ENCODE assay signal across 8 cellular contexts in the genomic region with DNA sequence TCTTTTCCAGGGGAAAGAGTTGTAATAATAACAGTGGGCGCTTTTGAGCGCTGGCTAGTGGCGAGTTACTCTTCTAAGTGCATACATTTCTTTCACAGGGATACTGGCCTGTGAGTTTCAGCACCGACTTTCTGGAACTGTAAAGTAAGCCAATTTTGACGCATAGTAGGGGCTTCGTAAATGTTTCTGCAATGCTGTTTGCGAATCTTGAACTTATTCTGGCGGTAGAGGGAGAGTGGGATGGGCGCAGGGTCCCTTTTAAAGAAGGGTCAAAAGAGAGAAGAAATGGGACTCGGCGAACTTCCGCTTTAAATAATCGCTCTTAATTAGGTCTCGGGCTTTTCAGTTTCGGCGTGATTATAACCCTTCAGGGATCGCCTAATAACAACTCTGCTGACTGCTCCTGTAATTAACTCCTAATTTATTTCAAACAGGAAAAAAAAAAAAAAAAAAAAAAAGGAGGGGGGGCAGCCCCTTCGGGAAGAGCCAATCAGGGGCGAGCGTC. TPM values are rescaled to one million over a fixed set of nuclear protein-coding genes. Genes with fewer than 3 reads are reported as not detected.
A peak's percentile ranks its signal among the peaks of the same experiment; 100 is the strongest.
DNase-seq lines count a peak whose midpoint lies in the region; ATAC-seq and TF ChIP-seq lines count a peak whose summit lies in the region.

No MANE protein-coding gene starts in this region.

- H3K27ac ChIP-seq in A673 (ENCODE audit: low read depth, low read length, poor library complexity, severe bottlenecking): no peak overlapping the region
- no peak overlapping the region for H3K27ac ChIP-seq in IMR-90 (ENCODE audit: insufficient read depth, low read length)
- no peak overlapping the region for H3K27ac ChIP-seq in muscle layer of colon (ENCODE audit: low read depth, low read length)

- H3K4me3 ChIP-seq in A673 (ENCODE audit: low read depth, low read length, poor library complexity, severe bottlenecking): peak overlapping the region; percentile 46
- peak overlapping the region; percentile 45 for H3K4me3 ChIP-seq in IMR-90 (ENCODE audit: insufficient read depth, low read depth, low read length)
- H3K4me3 ChIP-seq in choroid plexus epithelial cell (ENCODE audit: low read depth, low read length): peak overlapping the region; percentile 59
- peak overlapping the region; percentile 44 to 57 for H3K4me3 ChIP-seq in muscle layer of colon (ENCODE audit: low read depth in 1 of 2, low read length in 2 of 2)

- TF ChIP-seq RAD21 in IMR-90 (IDR thresholded peaks at IDR 0.05; ENCODE audit: low read length): no peak

- H3K18ac ChIP-seq in IMR-90 (ENCODE audit: low read depth, low read length): no peak overlapping the region

- H4K20me1 ChIP-seq in IMR-90 (ENCODE audit: insufficient read depth, low read length): no peaks in the 10 kb centered on the region

- H3K4me1 ChIP-seq in A673 (ENCODE audit: insufficient read depth, low read length, poor library complexity, severe bottlenecking): no peaks in the 10 kb centered on the region
- H3K4me1 ChIP-seq in IMR-90 (ENCODE audit: control insufficient read depth, insufficient read depth, low read length): no peaks in the 10 kb centered on the region
- H3K4me1 ChIP-seq in muscle layer of colon (ENCODE audit: insufficient read depth, low read length): peaks cover 29% of the 10 kb centered on the region

- H3K4ac ChIP-seq in IMR-90 (ENCODE audit: low read depth, low read length): no peak overlapping the region

- H3K14ac ChIP-seq in IMR-90 (replicated peaks; ENCODE audit: low read depth, low read length): no peak overlapping the region

- H3K36me3 ChIP-seq in A673 (ENCODE audit: insufficient read depth, low read length, poor library complexity, severe bottlenecking) (no peaks in the 10 kb centered on the region), IMR-90 (ENCODE audit: control insufficient read depth, insufficient read depth, low read length) (peaks cover under 1% of the 10 kb centered on the region; the same call in 1 of the 2 replicates), muscle layer of colon (ENCODE audit: insufficient read depth, low read length) (no peaks in the 10 kb centered on the region)

- H4K91ac ChIP-seq in IMR-90 (ENCODE audit: insufficient read depth, low read depth, low read length): no peak overlapping the region

- no peak overlapping the region for H2AK9ac ChIP-seq in IMR-90 (replicated peaks; ENCODE audit: low read depth, low read length, poor library complexity)

- intact Hi-C loops in A673 (cut with micrococcal nuclease; ENCODE audit: unreplicated experiment): no loop called here
- intact Hi-C loops in IMR-90 (cut with micrococcal nuclease): loop anchor here (1.0 to 2.0 kb wide), 3 partner anchors 69 to 305 kb away; no protein-coding TSS in a partner anchor

- no peak overlapping the region for H2BK5ac ChIP-seq in IMR-90 (ENCODE audit: low read depth, low read length, poor library complexity, severe bottlenecking)

- POLR2A ChIA-PET in A673 (lab: Charles Lee; ENCODE audit: low non-redundant PET): no interaction called here
- POLR2A ChIA-PET in IMR-90 (lab: Charles Lee; ENCODE audit: unreplicated experiment): interaction anchor here (1.0 kb wide), 1 partner anchor 189 kb away, joined by 6 read pairs; no protein-coding TSS in a partner anchor

- no peak overlapping the region for H4K5ac ChIP-seq in IMR-90 (ENCODE audit: low read depth, low read length)

- no peaks in the 10 kb centered on the region for H3K9me3 ChIP-seq in A673 (ENCODE audit: low read depth, low read length, poor library complexity, severe bottlenecking)
- peaks cover 2% of the 10 kb centered on the region; the same call in 1 of the 2 replicates for H3K9me3 ChIP-seq in IMR-90 (ENCODE audit: control insufficient read depth, insufficient read depth, low read length)
- H3K9me3 ChIP-seq in muscle layer of colon (ENCODE audit: low read length): no peaks in the 10 kb centered on the region

- TF ChIP-seq CTCF in A673 (conservative IDR thresholded peaks at IDR 0.05; ENCODE audit: low read depth, low read length) (no peak), IMR-90 (conservative IDR thresholded peaks at IDR 0.05; ENCODE audit: low read depth, low read length) (no peak), choroid plexus epithelial cell (conservative IDR thresholded peaks at IDR 0.05; ENCODE audit: low read depth, low read length) (peak; percentile 5), GM13977 (IDR thresholded peaks at IDR 0.05; ENCODE audit: extremely low read depth, insufficient read depth, missing control alignments) (no peak)

- H2BK20ac ChIP-seq in IMR-90 (ENCODE audit: low read depth, low read length): no peak overlapping the region

- no peak overlapping the region for H4K8ac ChIP-seq in IMR-90 (ENCODE audit: low read depth in 2 of 2, low read length in 2 of 2)

- H2AFZ ChIP-seq in IMR-90 (replicated peaks; ENCODE audit: low read length, poor library complexity): peak overlapping the region; percentile 77

- WGBS in IMR-90 (ENCODE audit: extremely low coverage in 2 of 2, insufficient read length in 1 of 2), 2 experiments: 7% methylated on average over 3 of the region's 20 CpGs; no CpG with 5 or more reads in 1 of the 2 experiments

- H3K79me1 ChIP-seq in IMR-90 (ENCODE audit: low read depth in 1 of 2, low read length in 2 of 2): peaks cover 8% of the 10 kb centered on the region in 2 experiments; a peak in 3 of 4 replicates

- BruUV-seq in A673 (replicated peaks; lab: Mats Ljungman, UMichigan) (no TSS peak), IMR-90 (replicated peaks; lab: Mats Ljungman, UMichigan) (no TSS peak)

- H3K9me1 ChIP-seq in IMR-90 (ENCODE audit: insufficient read depth, low read length): no peaks in the 10 kb centered on the region

- no peak overlapping the region for H2BK15ac ChIP-seq in IMR-90 (ENCODE audit: low read depth, low read length)

- H2AK5ac ChIP-seq in IMR-90 (ENCODE audit: low read depth, low read length): no peak overlapping the region

- no peak overlapping the region for H3K56ac ChIP-seq in IMR-90 (ENCODE audit: extremely low read depth, insufficient read depth, low read length)

- H3K27me3 ChIP-seq in A673 (replicated peaks; ENCODE audit: insufficient read depth, low read depth, low read length, poor library complexity) (peaks cover 99% of the 10 kb centered on the region), IMR-90 (ENCODE audit: control insufficient read depth, insufficient read depth, low read length) (peaks cover 47% of the 10 kb centered on the region), muscle layer of colon (ENCODE audit: control insufficient read depth in 1 of 2, insufficient read depth in 2 of 2, low read length in 2 of 2) (peaks cover 61 to 96% of the 10 kb centered on the region in 2 donors)

- TF ChIP-seq POLR2A in IMR-90 (IDR thresholded peaks at IDR 0.05; ENCODE audit: low read depth, low read length): no peak

- H3K23ac ChIP-seq in IMR-90 (ENCODE audit: low read depth, low read length): no peak overlapping the region

- peak overlapping the region; percentile 94 for H3K4me2 ChIP-seq in IMR-90 (ENCODE audit: low read depth, low read length)

- DNase-seq in A673 (ENCODE audit: low spot score): no peak
- no peak for DNase-seq in IMR-90
- DNase-seq in choroid plexus epithelial cell (ENCODE audit: low read depth): peak; percentile 13
- DNase-seq in GM13977 (ENCODE audit: low spot score): no peak
- no peak for DNase-seq in epidermal melanocyte (ENCODE audit: insufficient read length, low spot score)
- DNase-seq in NCI-H1694 treated with DMSO at 0.1 percent for 48 hours (lab: John Stamatoyannopoulos, UW): no peak

- CTCF ChIA-PET in A673 (lab: Charles Lee) (interaction anchor here (0.6 to 0.7 kb wide), 3 partner anchors 36 to 1494 kb away, joined by 4 to 9 read pairs (median 6); no protein-coding TSS in a partner anchor), IMR-90 (lab: Yijun Ruan, JAX) (no interaction called here)

- in situ Hi-C loops in IMR-90 (cut with MboI; ENCODE audit: low sequenced_read_pairs): no loop called here
- in situ Hi-C loops in GM13977 (cut with MboI; ENCODE audit: low pct_unique_long_range_greater_than_20kb, low sequenced_read_pairs, unreplicated experiment): no loop called here

- H3K9ac ChIP-seq in IMR-90 (ENCODE audit: low read depth, low read length): no peak overlapping the region
- H3K9ac ChIP-seq in muscle layer of colon (ENCODE audit: low read length): no peak overlapping the region

- dilution Hi-C loops in IMR-90 (cut with HindIII; ENCODE audit: low sequenced_read_pairs, unreplicated experiment): no loop called here

- no peak for ATAC-seq in IMR-90 (ENCODE audit: low read depth)
- no peak for ATAC-seq in HG02571 (IDR thresholded peaks at IDR 0.05; ENCODE audit: unreplicated experiment)

- H2BK120ac ChIP-seq in IMR-90 (ENCODE audit: low read depth, low read length): no peak overlapping the region

TF ChIP-seq in IMR-90, 13 proteins besides CTCF, POLR2A, EP300 and RAD21 (continues in another document):
- TF ChIP-seq RFX5 (IDR thresholded peaks at IDR 0.05; ENCODE audit: low read depth, low read length) (no peak), NFE2L2 (IDR thresholded peaks at IDR 0.05; ENCODE audit: low read depth, low read length) (no peak), SMC3 (IDR thresholded peaks at IDR 0.05; ENCODE audit: low read depth, low read length) (no peak), MXI1 (IDR thresholded peaks at IDR 0.05; ENCODE audit: borderline replicate concordance, low read depth, low read length) (no peak), BHLHE40 (IDR thresholded peaks at IDR 0.05; ENCODE audit: low read depth, low read length) (no peak), FOS (IDR thresholded peaks at IDR 0.05; ENCODE audit: low read depth, low read length) (no peak), MAZ (IDR thresholded peaks at IDR 0.05; ENCODE audit: borderline replicate concordance, low read depth, low read length) (no peak), MAFK (IDR thresholded peaks at IDR 0.05; ENCODE audit: low read depth, low read length) (no peak), RCOR1 (IDR thresholded peaks at IDR 0.05; ENCODE audit: insufficient replicate concordance, low read length) (no peak), ELK1 (IDR thresholded peaks at IDR 0.05; ENCODE audit: borderline replicate concordance, low read depth, low read length) (no peak), CEBPB (IDR thresholded peaks at IDR 0.05; ENCODE audit: low read depth, low read length) (no peak)

RNA-seq across cellular contexts. Expression of gene MSX2, which starts 0.4 kb away (rescaled TPM):
- total RNA-seq in A673 (2021): not detected in 2 replicates
- total RNA-seq in IMR-90 (2012; rRNA removed): 1.9 and 2.2 TPM in 2 replicates
- polyA plus RNA-seq in IMR-90 (2012; rRNA removed): 3.7 and 4.0 TPM in 2 replicates
- 2.1 and 4.0 TPM in 2 replicates for polyA plus RNA-seq in IMR-90 (2012; cell fraction: cytosol; rRNA removed)
- polyA plus RNA-seq in IMR-90 (2012; cell fraction: nucleus; rRNA removed; ENCODE audit: low replicate concordance): 2.7 and 3.5 TPM in 2 replicates
